17 cellular contexts compared by ENCODE assay signal in genomic region chr13:31629085-31629785, GRCh38.
A peak's percentile ranks its signal among the peaks of the same experiment; 100 is the strongest.
DNase-seq lines count a peak whose midpoint lies in the region; ATAC-seq, FAIRE-seq and TF ChIP-seq lines count a peak whose summit lies in the region.
"Had no signal": no experiment of that assay in that cellular context is flagged by ENCODE, and none has a peak within 500 bp of the region (broad histone marks: within the 10 kb centered on the region; RNA-seq: fewer than 3 reads in every experiment).

No MANE protein-coding gene starts in this region.

- H3K27ac Mint-ChIP-seq in immature natural killer cell (no peak overlapping the region), nephron progenitor cell (no peak overlapping the region)
- H3K27ac Mint-ChIP-seq: activated naive CD4-positive, alpha-beta T cell treated with anti-CD3 and anti-CD28 coated beads for 36 hours; naive B cell; T-cell had no signal

- 0% methylated on average over 3 of the region's 3 CpGs for WGBS in GM12878 (ENCODE audit: insufficient coverage, insufficient replicate concordance, low lambda C conversion rate, missing lambda C conversion rate)

- in situ Hi-C loops in GM12878 (cut with MboI): no loop called here

- TF ChIP-seq CTCF in GM12878 (IDR thresholded peaks at IDR 0.05 in 2 of 3, conservative IDR thresholded peaks at IDR 0.05 in 1 of 3; ENCODE audit: control insufficient read depth in 2 of 3, extremely low read depth in 1 of 3, insufficient read depth in 1 of 3, low read depth in 3 of 3, low read length in 3 of 3) (no peak), nephron progenitor cell (IDR thresholded peaks at IDR 0.05) (no peak)

- no peak overlapping the region for H3K4me3 ChIP-seq in GM12878
- H3K4me3 ChIP-seq: tibial artery had no signal

- no peak overlapping the region for H3K4me2 ChIP-seq in GM12878 (ENCODE audit: control insufficient read depth, insufficient read depth)

- H3K36me3 ChIP-seq in GM12878 (ENCODE audit: control insufficient read depth in 2 of 2, insufficient read depth in 2 of 2, low read length in 1 of 2): no peaks in the 10 kb centered on the region
- H3K36me3 ChIP-seq: tibial artery had no signal

- H3K79me2 ChIP-seq in GM12878 (ENCODE audit: control insufficient read depth, insufficient read depth, low read length): no peaks in the 10 kb centered on the region

- TF ChIP-seq EP300 in GM12878 (IDR thresholded peaks at IDR 0.05; ENCODE audit: borderline replicate concordance in 1 of 2, control insufficient read depth in 1 of 2, low read depth in 2 of 2, low read length in 2 of 2): no peak

- H3K9me3 ChIP-seq in GM12878 (replicated peaks; ENCODE audit: control insufficient read depth, insufficient read depth, low read length): no peaks in the 10 kb centered on the region
- H3K9me3 ChIP-seq: Caco-2, tibial artery had no signal

- H3K27ac ChIP-seq in GM12878 (ENCODE audit: control insufficient read depth, insufficient read depth): no peak overlapping the region
- H3K27ac ChIP-seq: tibial artery had no signal

- no peaks in the 10 kb centered on the region for H3K27me3 ChIP-seq in GM12878 (replicated peaks in 1 of 2; ENCODE audit: control insufficient read depth in 2 of 2, insufficient read depth in 2 of 2, low read length in 1 of 2)
- H3K27me3 ChIP-seq: tibial artery had no signal

- H3K27me3 Mint-ChIP-seq in immature natural killer cell (ENCODE audit: low read depth in 3 of 3) (peaks cover 0 to 8% (median 2%) of the 10 kb centered on the region in 3 donors), nephron progenitor cell (ENCODE audit: low read depth, poor library complexity) (no peaks in the 10 kb centered on the region)

- peak; percentile 20 for DNase-seq in GM04504 (ENCODE audit: low read depth)
- DNase-seq in NOMO-1 treated with dmso at 0.1 percent for 144 hours (lab: John Stamatoyannopoulos, UW; ENCODE audit: unreplicated experiment): peak; percentile 71
- DNase-seq in GM12878 (ENCODE audit: low read depth, low spot score): no peak
- peak; percentile 27 for DNase-seq in non-pigmented ciliary epithelial cell (ENCODE audit: low read depth)
- DNase-seq in immature natural killer cell: no peak
- DNase-seq in activated CD8-positive, alpha-beta memory T cell treated with anti-CD3 and anti-CD28 coated beads for 24 hours: no peak
- DNase-seq in nephron progenitor cell: no peak
- DNase-seq: activated naive CD4-positive, alpha-beta T cell treated with anti-CD3 and anti-CD28 coated beads for 36 hours; Caco-2; cerebellar nuclear complex; GOT3; naive B cell; T-cell; tibial artery had no signal

- H3K9me3 Mint-ChIP-seq in immature natural killer cell: peaks cover 0 to 7% (median 5%) of the 10 kb centered on the region in 6 donors
- H3K9me3 Mint-ChIP-seq in nephron progenitor cell: peaks cover 19% of the 10 kb centered on the region

- H3K9ac ChIP-seq in GM12878 (ENCODE audit: control insufficient read depth, insufficient read depth, low read length): no peak overlapping the region

- TF ChIP-seq POLR2A in GM12878 (IDR thresholded peaks at IDR 0.05; ENCODE audit: low read depth, low read length): no peak

- peak; percentile 53 for ATAC-seq in GM12878
- ATAC-seq in GM18909 (IDR thresholded peaks at IDR 0.05; ENCODE audit: poor library complexity, unreplicated experiment): no peak
- ATAC-seq: T-cell had no signal

- CTCF ChIA-PET in GM12878 (lab: Yijun Ruan, JAX): no interaction called here

- no peak for TF ChIP-seq RAD21 in GM12878 (IDR thresholded peaks at IDR 0.05; ENCODE audit: insufficient read depth, low read depth, low read length)

- H2AFZ ChIP-seq in GM12878 (ENCODE audit: control insufficient read depth, low read depth, low read length): no peak overlapping the region

- BruUV-seq in GM12878 (replicated peaks; lab: Mats Ljungman, UMichigan): no TSS peak

- no peak overlapping the region for H3K4me3 Mint-ChIP-seq in immature natural killer cell
- no peak overlapping the region for H3K4me3 Mint-ChIP-seq in nephron progenitor cell
- H3K4me3 Mint-ChIP-seq: activated naive CD4-positive, alpha-beta T cell treated with anti-CD3 and anti-CD28 coated beads for 36 hours; naive B cell; T-cell had no signal

- RAD21 ChIA-PET in GM12878 (lab: Charles Lee; ENCODE audit: unreplicated experiment): no interaction called here

- POLR2A ChIA-PET in GM12878 (lab: Charles Lee): no interaction called here

- intact Hi-C loops in GM12878 (cut with micrococcal nuclease; ENCODE audit: unreplicated experiment): no loop called here

- no peaks in the 10 kb centered on the region for H3K4me1 Mint-ChIP-seq in immature natural killer cell
- H3K4me1 Mint-ChIP-seq in nephron progenitor cell: peaks cover 4% of the 10 kb centered on the region
- H3K4me1 Mint-ChIP-seq: naive B cell, T-cell had no signal

- no peaks in the 10 kb centered on the region for H4K20me1 ChIP-seq in GM12878 (ENCODE audit: control insufficient read depth, insufficient read depth)

- no peak for FAIRE-seq in GM12878 (lab: Jason Lieb, UNC)
- FAIRE-seq: frontal cortex, keratinocyte had no signal

- no peaks in the 10 kb centered on the region for H3K36me3 Mint-ChIP-seq in immature natural killer cell
- H3K36me3 Mint-ChIP-seq in nephron progenitor cell (ENCODE audit: low read depth): peaks cover 5% of the 10 kb centered on the region
- H3K36me3 Mint-ChIP-seq: naive B cell, T-cell had no signal

- H3K4me1 ChIP-seq in GM12878 (ENCODE audit: control insufficient read depth, insufficient read depth, low read length): no peaks in the 10 kb centered on the region
- H3K4me1 ChIP-seq: Caco-2, tibial artery had no signal

- SMC1A ChIA-PET in GM12878 (lab: Charles Lee; ENCODE audit: uncharacterized antibody, unreplicated experiment): no interaction called here

TF ChIP-seq in GM12878, 131 proteins besides CTCF, POLR2A, EP300 and RAD21:
- no peak for TF ChIP-seq BCL3 (IDR thresholded peaks at IDR 0.05; ENCODE audit: borderline replicate concordance, insufficient read depth, low read depth, low read length, poor library complexity, severe bottlenecking)
- no peak for TF ChIP-seq PML (IDR thresholded peaks at IDR 0.05; ENCODE audit: low read length)
- no peak for TF ChIP-seq GABPA (IDR thresholded peaks at IDR 0.05; ENCODE audit: low read depth)
- no peak for TF ChIP-seq E2F8 (IDR thresholded peaks at IDR 0.05; ENCODE audit: low read depth, partially characterized antibody)
- no peak for TF ChIP-seq HCFC1 (IDR thresholded peaks at IDR 0.05; ENCODE audit: low read length)
- TF ChIP-seq SRF (IDR thresholded peaks at IDR 0.05; ENCODE audit: low read depth in 2 of 2, low read length in 2 of 2): no peak

Comparison
In these comparisons a context has a peak if more than half of its experiments do, and no peak if none do; other contexts are left out.
1. DNase-seq: peak in GM04504 (single experiment), NOMO-1 treated with dmso at 0.1 percent for 144 hours (single experiment) and non-pigmented ciliary epithelial cell (single experiment); none in GM12878 (single experiment), immature natural killer cell (0 of 3), activated CD8-positive, alpha-beta memory T cell treated with anti-CD3 and anti-CD28 coated beads for 24 hours (single experiment) and nephron progenitor cell (single experiment).